ENCODE assay signal across 9 cellular contexts in genomic region chr13:49869514-49869913, GRCh38.
DNase-seq lines count a peak whose midpoint lies in the region; ATAC-seq and TF ChIP-seq lines count a peak whose summit lies in the region.
"Had no signal": no experiment of that assay in that cellular context is flagged by ENCODE, and none has a peak within 500 bp of the region (broad histone marks: within the 10 kb centered on the region; RNA-seq: fewer than 3 reads in every experiment).

No MANE protein-coding gene starts in this region.

- TF ChIP-seq CTCF in GM12875 (IDR thresholded peaks at IDR 0.05; ENCODE audit: borderline replicate concordance, insufficient read depth, low read depth, low read length) (peak; percentile 25; the same call in 1 of the 2 replicates), fibroblast of villous mesenchyme (IDR thresholded peaks at IDR 0.05; ENCODE audit: insufficient read depth, low read depth, low read length) (peak; percentile 63)

- ATAC-seq in HG02623 (IDR thresholded peaks at IDR 0.05; ENCODE audit: unreplicated experiment) = no peak

- DNase-seq in 8988T (peak; percentile 28), RPMI8226 (peak; percentile 17), fibroblast of villous mesenchyme (ENCODE audit: low read depth) (peak; percentile 47), NCI-H146 treated with DMSO at 0.1 percent for 48 hours (lab: John Stamatoyannopoulos, UW; ENCODE audit: unreplicated experiment) (no peak)
- no peak for DNase-seq in activated naive CD4-positive, alpha-beta T cell treated with anti-CD3 and anti-CD28 coated beads, Interleukin-2, amount 50 U/mL, for 16 hours
- DNase-seq in central memory CD4-positive, alpha-beta T cell = no peak

- no peak overlapping the region for H3K4me3 ChIP-seq in GM12875 (ENCODE audit: low read depth, low read length)
- no peak overlapping the region for H3K4me3 ChIP-seq in fibroblast of villous mesenchyme (ENCODE audit: low read depth, low read length)
- H3K4me3 ChIP-seq: thoracic aorta had no signal

Comparison
In these comparisons a context has a peak if more than half of its experiments do, and no peak if none do; other contexts are left out.
1. DNase-seq: peak in 8988T (single experiment), RPMI8226 (single experiment) and fibroblast of villous mesenchyme (single experiment); none in NCI-H146 treated with DMSO at 0.1 percent for 48 hours (single experiment), activated naive CD4-positive, alpha-beta T cell treated with anti-CD3 and anti-CD28 coated beads, Interleukin-2, amount 50 U/mL, for 16 hours (single experiment) and central memory CD4-positive, alpha-beta T cell (single experiment).